In the genomic region with DNA sequence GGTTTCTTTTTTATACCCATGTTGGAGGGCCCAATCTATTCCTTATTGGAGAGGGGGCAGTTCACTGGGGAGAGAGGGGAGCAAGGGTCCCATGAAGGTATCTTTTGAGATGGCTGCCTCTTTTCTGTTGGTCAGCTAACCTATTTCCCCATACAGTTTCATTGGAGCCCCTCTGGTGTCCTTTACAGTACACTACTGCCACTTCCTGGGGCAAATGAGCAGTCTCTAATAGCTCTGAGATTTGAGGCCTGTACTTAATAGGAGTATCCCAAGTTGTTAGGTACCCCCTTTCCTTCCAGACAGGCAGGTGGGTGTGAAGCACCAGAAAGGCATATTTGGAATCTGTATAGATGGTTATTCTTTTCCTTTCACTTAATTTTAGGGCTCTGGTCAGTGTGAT, we compare ENCODE assay signal across 17 cellular contexts. TPM values are rescaled to one million over a fixed set of nuclear protein-coding genes. Genes with fewer than 3 reads are reported as not detected.
DNase-seq lines count a peak whose midpoint lies in the region; ATAC-seq and TF ChIP-seq lines count a peak whose summit lies in the region.
"Had no signal": no experiment of that assay in that cellular context is flagged by ENCODE, and none has a peak within 500 bp of the region (broad histone marks: within the 10 kb centered on the region; RNA-seq: fewer than 3 reads in every experiment).

No MANE protein-coding gene starts in this region.

- no peaks in the 10 kb centered on the region for H3K27me3 ChIP-seq in A673 (replicated peaks; ENCODE audit: insufficient read depth, low read depth, low read length, poor library complexity)
- H3K27me3 ChIP-seq in OCI-LY3 (ENCODE audit: low read depth, low read length) = no peaks in the 10 kb centered on the region

- H3K79me2 ChIP-seq in OCI-LY3 (ENCODE audit: low read length) = no peaks in the 10 kb centered on the region

- no peak for TF ChIP-seq POLR2A in lower leg skin (IDR thresholded peaks at IDR 0.05)

- TF ChIP-seq CTCF in A673 (conservative IDR thresholded peaks at IDR 0.05; ENCODE audit: low read depth, low read length) (0 out of 2 replicates have a peak, but pooled peaks have one; percentile 9), OCI-LY3 (IDR thresholded peaks at IDR 0.05; ENCODE audit: low read depth, low read length) (peak; percentile 41), foreskin fibroblast (IDR thresholded peaks at IDR 0.05; ENCODE audit: low read depth, low read length) (peak; percentile 41), coronary artery (IDR thresholded peaks at IDR 0.05) (no peak), lower leg skin (IDR thresholded peaks at IDR 0.05) (no peak)

- H3K9me3 ChIP-seq in A673 (ENCODE audit: low read depth, low read length, poor library complexity, severe bottlenecking) (no peaks in the 10 kb centered on the region), OCI-LY3 (ENCODE audit: insufficient read depth, low read length) (no peaks in the 10 kb centered on the region)
- H3K9me3 ChIP-seq: prostate gland had no signal

- BruUV-seq in A673 (replicated peaks; lab: Mats Ljungman, UMichigan) = no TSS peak

- ATAC-seq in GM18498 (IDR thresholded peaks at IDR 0.05; ENCODE audit: unreplicated experiment) = no peak
- ATAC-seq: esophagus mucosa; stimulated activated memory B cell treated with anti-CD40 and anti-IgM and Interleukin-4, amounts not matched to agents 10 μg/mL and 1 μg/mL and 100 μg/mL, for 72 hours had no signal

- H3K4me3 ChIP-seq in A673 (ENCODE audit: low read depth, low read length, poor library complexity, severe bottlenecking) (no peak overlapping the region), OCI-LY3 (ENCODE audit: low read length) (no peak overlapping the region), foreskin fibroblast (ENCODE audit: low read depth in 1 of 2, low read length in 2 of 2) (no peak overlapping the region), coronary artery (no peak overlapping the region), lower leg skin (ENCODE audit: low read depth, poor library complexity, severe bottlenecking) (no peak overlapping the region)
- H3K4me3 ChIP-seq: prostate gland had no signal

- CTCF ChIA-PET in A673 (lab: Charles Lee) = interaction anchor here (0.5 kb wide), 1 partner anchor 171 kb away, joined by 3 read pairs; no protein-coding TSS in a partner anchor

- H3K36me3 ChIP-seq in A673 (ENCODE audit: insufficient read depth, low read length, poor library complexity, severe bottlenecking) = no peaks in the 10 kb centered on the region
- no peaks in the 10 kb centered on the region for H3K36me3 ChIP-seq in OCI-LY3 (replicated peaks; ENCODE audit: low read depth, low read length)
- H3K36me3 ChIP-seq: prostate gland had no signal

- H4K20me1 ChIP-seq in OCI-LY3 (ENCODE audit: insufficient read depth, low read length) = no peaks in the 10 kb centered on the region

- intact Hi-C loops in A673 (cut with micrococcal nuclease; ENCODE audit: unreplicated experiment) (no loop called here), lower leg skin (cut with DNase I; ENCODE audit: low total_unique reads) (no loop called here)

- no peak overlapping the region for H3K9ac ChIP-seq in OCI-LY3 (ENCODE audit: low read length)

- H2AFZ ChIP-seq in OCI-LY3 (ENCODE audit: low read depth, low read length) = no peak overlapping the region

- H3K4me1 ChIP-seq in A673 (ENCODE audit: insufficient read depth, low read length, poor library complexity, severe bottlenecking) (no peaks in the 10 kb centered on the region), OCI-LY3 (ENCODE audit: low read length) (no peaks in the 10 kb centered on the region)
- H3K4me1 ChIP-seq: prostate gland had no signal

- H3K4me2 ChIP-seq in OCI-LY3 (ENCODE audit: low read length) = no peak overlapping the region

- H3K27ac ChIP-seq in A673 (ENCODE audit: low read depth, low read length, poor library complexity, severe bottlenecking) = no peak overlapping the region
- no peak overlapping the region for H3K27ac ChIP-seq in OCI-LY3 (ENCODE audit: low read length)
- H3K27ac ChIP-seq in coronary artery = no peak overlapping the region
- H3K27ac ChIP-seq: prostate gland had no signal

- POLR2A ChIA-PET in A673 (lab: Charles Lee; ENCODE audit: low non-redundant PET) = no interaction called here

- DNase-seq in A673 (ENCODE audit: low spot score) = no peak
- DNase-seq in ELR (ENCODE audit: low read depth) = peak; percentile 18
- DNase-seq in foreskin fibroblast = peak in 1 of 2 donors; percentile 42
- no peak for DNase-seq in coronary artery (ENCODE audit: low spot score)
- DNase-seq in lower leg skin (ENCODE audit: low spot score in 2 of 2) = no peak
- no peak for DNase-seq in NCI-H524 treated with DMSO at 0.1 percent for 48 hours (lab: John Stamatoyannopoulos, UW)
- DNase-seq: activated naive CD4-positive, alpha-beta T cell treated with Interleukin-2 at 50 U/mL for 16 hours; CD4-positive, alpha-beta T cell; stimulated activated CD4-positive, alpha-beta T cell treated with anti-CD3 and anti-CD28 coated beads, Interleukin-2, amount 100 ng/mL, for 48 hours had no signal

RNA-seq across cellular contexts. Expression of a gene that starts 41.3 kb away (rescaled TPM):
- not detected in 2 replicates for total RNA-seq in A673 (2021)
- not detected for total RNA-seq in lower leg skin
- total RNA-seq: CD4-positive, alpha-beta T cell; cerebellum; esophagus mucosa; mucosa of gallbladder; NCI-H460; prostate gland had no signal

RNA-seq across cellular contexts. Expression of a gene that starts 42.6 kb away (rescaled TPM):
- not detected in 2 replicates for total RNA-seq in A673 (2021)
- not detected for total RNA-seq in lower leg skin
- total RNA-seq: CD4-positive, alpha-beta T cell; cerebellum; esophagus mucosa; mucosa of gallbladder; NCI-H460; prostate gland had no signal

Comparison
In these comparisons a context has a peak if more than half of its experiments do, and no peak if none do; other contexts are left out.
1. CTCF ChIP-seq: peak in A673 (single experiment), OCI-LY3 (single experiment) and foreskin fibroblast (single experiment); none in coronary artery (single experiment) and lower leg skin (0 of 3).